ENCODE assay signal across 1 cellular context in the genomic region with DNA sequence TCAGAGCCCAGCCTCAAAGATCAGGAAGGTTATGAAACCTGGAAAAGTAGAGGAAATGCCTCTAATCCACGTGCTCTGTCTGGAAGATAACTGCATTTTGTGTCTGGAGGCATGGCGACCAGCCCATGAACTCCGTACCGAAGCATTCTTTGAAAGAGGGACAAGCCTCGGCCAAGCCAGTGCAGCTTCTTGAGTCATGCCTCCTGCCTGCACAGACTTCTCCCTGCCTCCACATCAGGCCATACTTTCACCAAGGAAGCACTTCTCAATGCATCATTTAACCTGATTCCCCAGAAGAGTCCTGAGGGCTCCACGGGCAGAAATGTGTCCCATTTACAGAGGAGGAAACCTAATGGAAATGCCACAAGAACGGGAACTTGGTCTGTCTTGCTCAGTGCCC.
TF ChIP-seq lines count a peak whose summit lies in the region.

No MANE protein-coding gene starts in this region.

TF ChIP-seq in WTC11, 78 proteins besides CTCF, POLR2A, EP300 and RAD21 (continued from another document):
- TF ChIP-seq, protein P1, sequence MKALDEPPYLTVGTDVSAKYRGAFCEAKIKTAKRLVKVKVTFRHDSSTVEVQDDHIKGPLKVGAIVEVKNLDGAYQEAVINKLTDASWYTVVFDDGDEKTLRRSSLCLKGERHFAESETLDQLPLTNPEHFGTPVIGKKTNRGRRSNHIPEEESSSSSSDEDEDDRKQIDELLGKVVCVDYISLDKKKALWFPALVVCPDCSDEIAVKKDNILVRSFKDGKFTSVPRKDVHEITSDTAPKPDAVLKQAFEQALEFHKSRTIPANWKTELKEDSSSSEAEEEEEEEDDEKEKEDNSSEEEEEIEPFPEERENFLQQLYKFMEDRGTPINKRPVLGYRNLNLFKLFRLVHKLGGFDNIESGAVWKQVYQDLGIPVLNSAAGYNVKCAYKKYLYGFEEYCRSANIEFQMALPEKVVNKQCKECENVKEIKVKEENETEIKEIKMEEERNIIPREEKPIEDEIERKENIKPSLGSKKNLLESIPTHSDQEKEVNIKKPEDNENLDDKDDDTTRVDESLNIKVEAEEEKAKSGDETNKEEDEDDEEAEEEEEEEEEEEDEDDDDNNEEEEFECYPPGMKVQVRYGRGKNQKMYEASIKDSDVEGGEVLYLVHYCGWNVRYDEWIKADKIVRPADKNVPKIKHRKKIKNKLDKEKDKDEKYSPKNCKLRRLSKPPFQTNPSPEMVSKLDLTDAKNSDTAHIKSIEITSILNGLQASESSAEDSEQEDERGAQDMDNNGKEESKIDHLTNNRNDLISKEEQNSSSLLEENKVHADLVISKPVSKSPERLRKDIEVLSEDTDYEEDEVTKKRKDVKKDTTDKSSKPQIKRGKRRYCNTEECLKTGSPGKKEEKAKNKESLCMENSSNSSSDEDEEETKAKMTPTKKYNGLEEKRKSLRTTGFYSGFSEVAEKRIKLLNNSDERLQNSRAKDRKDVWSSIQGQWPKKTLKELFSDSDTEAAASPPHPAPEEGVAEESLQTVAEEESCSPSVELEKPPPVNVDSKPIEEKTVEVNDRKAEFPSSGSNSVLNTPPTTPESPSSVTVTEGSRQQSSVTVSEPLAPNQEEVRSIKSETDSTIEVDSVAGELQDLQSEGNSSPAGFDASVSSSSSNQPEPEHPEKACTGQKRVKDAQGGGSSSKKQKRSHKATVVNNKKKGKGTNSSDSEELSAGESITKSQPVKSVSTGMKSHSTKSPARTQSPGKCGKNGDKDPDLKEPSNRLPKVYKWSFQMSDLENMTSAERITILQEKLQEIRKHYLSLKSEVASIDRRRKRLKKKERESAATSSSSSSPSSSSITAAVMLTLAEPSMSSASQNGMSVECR (CRISPR knock-in tag; IDR thresholded peaks at IDR 0.05; ENCODE audit: borderline replicate concordance): no peak
- TF ChIP-seq GRHL2 (CRISPR knock-in tag; IDR thresholded peaks at IDR 0.05; ENCODE audit: insufficient replicate concordance, severe bottlenecking) (no peak), RORB (CRISPR knock-in tag; IDR thresholded peaks at IDR 0.05) (no peak), ZNF138 (CRISPR knock-in tag; conservative IDR thresholded peaks at IDR 0.05) (no peak), ZNF416 (CRISPR knock-in tag; IDR thresholded peaks at IDR 0.05) (no peak), GABPB1 (CRISPR knock-in tag; IDR thresholded peaks at IDR 0.05) (no peak), NFATC4 (CRISPR knock-in tag; IDR thresholded peaks at IDR 0.05) (no peak)
